8 cellular contexts compared by ENCODE assay signal in the genomic region with DNA sequence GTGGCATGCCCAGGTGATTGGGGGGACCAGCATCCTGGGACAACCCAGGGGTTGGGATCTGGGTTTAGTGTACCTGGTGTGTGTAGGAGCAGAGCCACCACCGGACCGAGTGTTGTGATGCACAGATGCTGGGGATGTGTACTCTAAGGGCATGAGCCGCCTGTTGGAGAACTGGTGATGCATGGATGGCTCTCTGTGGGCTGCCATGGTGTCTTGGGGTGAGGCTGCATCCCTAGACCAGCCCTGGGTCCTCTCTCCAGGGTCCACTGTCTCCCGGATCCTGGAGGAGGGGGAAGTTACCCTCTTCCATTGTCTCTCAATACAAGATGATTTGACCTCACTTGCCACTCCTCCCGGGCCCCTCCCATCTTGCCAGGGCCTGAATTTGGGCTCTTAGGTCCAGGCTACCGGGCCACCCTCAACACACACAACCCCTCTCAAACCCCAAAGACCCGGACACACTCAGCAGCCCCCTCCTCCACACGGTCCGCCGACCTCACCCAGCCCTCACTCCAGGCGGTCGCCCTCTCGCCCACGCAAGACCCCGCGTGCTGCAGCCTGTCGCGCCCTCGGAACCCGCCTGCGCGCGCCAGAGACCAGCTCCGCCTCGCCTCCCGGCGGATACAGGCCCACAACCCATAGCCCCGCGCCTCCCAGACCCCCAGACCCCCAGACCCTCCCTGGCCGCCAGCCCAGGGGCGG. TPM values are rescaled to one million over a fixed set of nuclear protein-coding genes. Genes with fewer than 3 reads are reported as not detected.
DNase-seq lines count a peak whose midpoint lies in the region; ATAC-seq and TF ChIP-seq lines count a peak whose summit lies in the region.

No MANE protein-coding gene starts in this region.

- H3K9ac ChIP-seq in ES-I3 (ENCODE audit: low read depth, low read length) = peak overlapping the region; percentile 77

- intact Hi-C loops in body of pancreas (cut with DNase I) = no loop called here

- peaks cover 6 to 14% of the 10 kb centered on the region in 2 donors for H3K4me1 Mint-ChIP-seq in stimulated activated naive B cell treated with anti-CD40 and anti-IgM and Interleukin-4, amounts not matched to agents 10 μg/mL and 1 μg/mL and 100 μg/mL, for 72 hours

- TF ChIP-seq CTCF in body of pancreas (IDR thresholded peaks at IDR 0.05) = no peak

- WGBS in body of pancreas, 2 donors = 8 to 12% methylated on average over 19 to 31 of the region's 31 CpGs

- peak overlapping the region; percentile 35 to 83 (median 79) for H3K27ac ChIP-seq in body of pancreas

- H3K4me3 Mint-ChIP-seq in stimulated activated naive B cell treated with anti-CD40 and anti-IgM and Interleukin-4, amounts not matched to agents 10 μg/mL and 1 μg/mL and 100 μg/mL, for 72 hours = peak overlapping the region; percentile 86 to 87

- H3K4me3 ChIP-seq in body of pancreas = peak overlapping the region; percentile 21 to 38

- TF ChIP-seq POLR2A in body of pancreas (IDR thresholded peaks at IDR 0.05) = no peak

- H3K36me3 Mint-ChIP-seq in stimulated activated naive B cell treated with anti-CD40 and anti-IgM and Interleukin-4, amounts not matched to agents 10 μg/mL and 1 μg/mL and 100 μg/mL, for 72 hours = no peaks in the 10 kb centered on the region

- H3K4me1 ChIP-seq in ES-I3 (ENCODE audit: insufficient read depth, low read length) = peaks cover 10% of the 10 kb centered on the region; the same call in 1 of the 2 replicates
- peaks cover 59% of the 10 kb centered on the region for H3K4me1 ChIP-seq in body of pancreas

- H3K27me3 Mint-ChIP-seq in stimulated activated naive B cell treated with anti-CD40 and anti-IgM and Interleukin-4, amounts not matched to agents 10 μg/mL and 1 μg/mL and 100 μg/mL, for 72 hours = peaks cover 0 to 22% of the 10 kb centered on the region in 2 donors

- H3K36me3 ChIP-seq in ES-I3 (ENCODE audit: insufficient read depth, low read length) (no peaks in the 10 kb centered on the region), body of pancreas (replicated peaks in 1 of 2; ENCODE audit: insufficient read depth in 1 of 2, low read depth in 2 of 2) (no peaks in the 10 kb centered on the region)

- H3K9me3 ChIP-seq in ES-I3 (ENCODE audit: control insufficient read depth, insufficient read depth, low read length) (no peaks in the 10 kb centered on the region), body of pancreas (no peaks in the 10 kb centered on the region)

- H3K9me3 Mint-ChIP-seq in stimulated activated naive B cell treated with anti-CD40 and anti-IgM and Interleukin-4, amounts not matched to agents 10 μg/mL and 1 μg/mL and 100 μg/mL, for 72 hours = no peaks in the 10 kb centered on the region

- H3K27ac Mint-ChIP-seq in stimulated activated naive B cell treated with anti-CD40 and anti-IgM and Interleukin-4, amounts not matched to agents 10 μg/mL and 1 μg/mL and 100 μg/mL, for 72 hours = peak overlapping the region; percentile 65

- DNase-seq in HK-2 (ENCODE audit: unreplicated experiment) (peak; percentile 25), body of pancreas (peak in 1 of 4 donors; percentile 35), inferior parietal cortex (ENCODE audit: extremely low spot score) (peak; percentile 9), HPDE6-E6E7 (ENCODE audit: extremely low spot score) (no peak)
- DNase-seq in stimulated activated naive B cell treated with anti-CD40 and anti-IgM and Interleukin-4, amounts not matched to agents 10 μg/mL and 1 μg/mL and 100 μg/mL, for 72 hours = no peak
- no peak for DNase-seq in NK-92 treated with Interleukin-12 subunit alpha and Interleukin-12 subunit beta, amount 100 ng/mL, for 24 hours (lab: John Stamatoyannopoulos, UW)
- DNase-seq in activated CD4-positive, alpha-beta T cell treated with anti-CD3 and anti-CD28 coated beads, Interleukin-2, amount 50 U/mL, for 1 hour = no peak

- no peaks in the 10 kb centered on the region for H3K27me3 ChIP-seq in body of pancreas

- peak; percentile 0 for ATAC-seq in body of pancreas
- peak; percentile 15 to 28 for ATAC-seq in stimulated activated naive B cell treated with anti-CD40 and anti-IgM and Interleukin-4, amounts not matched to agents 10 μg/mL and 1 μg/mL and 100 μg/mL, for 72 hours (replicated peaks)

RNA-seq across cellular contexts. Expression of gene LRRC75B, which starts 0.6 kb away (rescaled TPM):
- total RNA-seq in body of pancreas = 10 to 100 TPM; 20.8 to 33.9 TPM

RNA-seq across cellular contexts. Expression of gene GGT1, which starts 10.7 kb away (rescaled TPM):
- total RNA-seq in body of pancreas = 10 to 100 TPM; 45.4 to 58.7 TPM

RNA-seq across cellular contexts. Expression of gene SNRPD3, which starts 36.5 kb away (rescaled TPM):
- 10 to 100 TPM; 30.4 to 65.6 TPM for total RNA-seq in body of pancreas

RNA-seq across cellular contexts. Expression of gene GUCD1, which starts 37.4 kb away (rescaled TPM):
- 10 to 100 TPM; 44.4 to 58.7 TPM for total RNA-seq in body of pancreas

Comparison
In these comparisons a context has a peak if more than half of its experiments do, and no peak if none do; other contexts are left out.
1. DNase-seq: peak in HK-2 (single experiment) and inferior parietal cortex (single experiment); none in stimulated activated naive B cell treated with anti-CD40 and anti-IgM and Interleukin-4, amounts not matched to agents 10 μg/mL and 1 μg/mL and 100 μg/mL, for 72 hours (single experiment), NK-92 treated with Interleukin-12 subunit alpha and Interleukin-12 subunit beta, amount 100 ng/mL, for 24 hours (single experiment), HPDE6-E6E7 (single experiment) and activated CD4-positive, alpha-beta T cell treated with anti-CD3 and anti-CD28 coated beads, Interleukin-2, amount 50 U/mL, for 1 hour (single experiment).